25 cellular contexts compared by ENCODE assay signal in genomic region chr3:198032445-198032936, GRCh38.
DNase-seq lines count a peak whose midpoint lies in the region; ATAC-seq, FAIRE-seq and TF ChIP-seq lines count a peak whose summit lies in the region.
"Had no signal": no experiment of that assay in that cellular context is flagged by ENCODE, and none has a peak within 500 bp of the region (broad histone marks: within the 10 kb centered on the region; RNA-seq: fewer than 3 reads in every experiment).

No MANE protein-coding gene starts in this region.

- peaks cover 51% of the 10 kb centered on the region for H3K4me1 Mint-ChIP-seq in nephron progenitor cell
- H3K4me1 Mint-ChIP-seq: activated CD4-positive, alpha-beta T cell treated with anti-CD3 and anti-CD28 coated beads, Interleukin-2, amount 10 ng/mL, durations not matched to agents 7 days and 5 days; activated CD8-positive, alpha-beta memory T cell treated with anti-CD3 and anti-CD28 coated beads, Interleukin-2, amount 10 ng/mL, durations not matched to agents 7 days and 5 days; CD4-positive, alpha-beta memory T cell had no signal

- no peaks in the 10 kb centered on the region for H3K27me3 ChIP-seq in cardiac muscle cell
- H3K27me3 ChIP-seq: adrenal gland, body of pancreas, stomach, thyroid gland had no signal

- DNase-seq in NCI-H82 (lab: John Stamatoyannopoulos, UW) (peak; percentile 78), NCI-H82 treated with DMSO at 0.1 percent for 48 hours (lab: John Stamatoyannopoulos, UW; ENCODE audit: unreplicated experiment) (no peak), UCSD-AML1 (lab: John Stamatoyannopoulos, UW; ENCODE audit: unreplicated experiment) (peak; percentile 55), cardiac muscle cell (ENCODE audit: low read depth in 1 of 2, low spot score in 1 of 2) (peak; percentile 58 to 64), nephron progenitor cell (no peak), germinal center (ENCODE audit: low spot score) (no peak), GM19239 (ENCODE audit: insufficient read length, low spot score) (no peak)
- DNase-seq: activated CD4-positive, alpha-beta T cell treated with anti-CD3 and anti-CD28 coated beads, Interleukin-2, amount 10 ng/mL, durations not matched to agents 7 days and 5 days; activated CD8-positive, alpha-beta memory T cell treated with anti-CD3 and anti-CD28 coated beads, Interleukin-2, amount 10 ng/mL, durations not matched to agents 7 days and 5 days; activated naive CD4-positive, alpha-beta T cell treated with Interleukin-2 at 50 U/mL for 16 hours; activated T-cell treated with anti-CD3 and anti-CD28 coated beads, Interleukin-2, amount 50 U/mL, for 72 hours; body of pancreas; CD4-positive, alpha-beta memory T cell; effector CD4-positive, alpha-beta T cell; KBM-7; MM.1S; NCI-H2081; occipital lobe; stomach; thyroid gland had no signal

- no peaks in the 10 kb centered on the region for H3K36me3 ChIP-seq in cardiac muscle cell
- H3K36me3 ChIP-seq: adrenal gland, thyroid gland had no signal

- H3K9me3 ChIP-seq in cardiac muscle cell (ENCODE audit: low read depth): no peaks in the 10 kb centered on the region
- H3K9me3 ChIP-seq: adrenal gland, body of pancreas, stomach, thyroid gland had no signal

- ATAC-seq in GM21786 (IDR thresholded peaks at IDR 0.05; ENCODE audit: unreplicated experiment): no peak
- ATAC-seq: activated CD8-positive, alpha-beta memory T cell treated with anti-CD3 and anti-CD28 coated beads, Interleukin-2, amount 10 ng/mL, durations not matched to agents 7 days and 5 days; activated T-cell treated with anti-CD3 and anti-CD28 coated beads, Interleukin-2, amount 50 U/mL, for 72 hours; body of pancreas had no signal

- peaks cover 2% of the 10 kb centered on the region for H3K27me3 Mint-ChIP-seq in nephron progenitor cell (ENCODE audit: low read depth, poor library complexity)
- H3K27me3 Mint-ChIP-seq: activated CD4-positive, alpha-beta T cell treated with anti-CD3 and anti-CD28 coated beads, Interleukin-2, amount 10 ng/mL, durations not matched to agents 7 days and 5 days; activated CD8-positive, alpha-beta memory T cell treated with anti-CD3 and anti-CD28 coated beads, Interleukin-2, amount 10 ng/mL, durations not matched to agents 7 days and 5 days; CD4-positive, alpha-beta memory T cell had no signal

- no peaks in the 10 kb centered on the region for H3K9me3 Mint-ChIP-seq in nephron progenitor cell
- H3K9me3 Mint-ChIP-seq: activated CD4-positive, alpha-beta T cell treated with anti-CD3 and anti-CD28 coated beads, Interleukin-2, amount 10 ng/mL, durations not matched to agents 7 days and 5 days; activated T-cell treated with anti-CD3 and anti-CD28 coated beads, Interleukin-2, amount 50 U/mL, for 72 hours; CD4-positive, alpha-beta memory T cell had no signal

- H3K4me3 ChIP-seq in cardiac muscle cell: no peak overlapping the region
- H3K4me3 ChIP-seq: adrenal gland, body of pancreas, skin epidermis, stomach, thyroid gland had no signal

- no peak for TF ChIP-seq CTCF in cardiac muscle cell (IDR thresholded peaks at IDR 0.05; ENCODE audit: low read depth, low read length)
- no peak for TF ChIP-seq CTCF in nephron progenitor cell (IDR thresholded peaks at IDR 0.05)

- no peak overlapping the region for H3K4me3 Mint-ChIP-seq in nephron progenitor cell
- H3K4me3 Mint-ChIP-seq: activated CD4-positive, alpha-beta T cell treated with anti-CD3 and anti-CD28 coated beads, Interleukin-2, amount 10 ng/mL, durations not matched to agents 7 days and 5 days; activated CD8-positive, alpha-beta memory T cell treated with anti-CD3 and anti-CD28 coated beads, Interleukin-2, amount 10 ng/mL, durations not matched to agents 7 days and 5 days; activated T-cell treated with anti-CD3 and anti-CD28 coated beads, Interleukin-2, amount 50 U/mL, for 72 hours; CD4-positive, alpha-beta memory T cell had no signal

- H3K4me1 ChIP-seq in cardiac muscle cell (ENCODE audit: low read depth): peaks cover 33% of the 10 kb centered on the region
- H3K4me1 ChIP-seq: adrenal gland, body of pancreas, stomach, thyroid gland had no signal

- peaks cover 9% of the 10 kb centered on the region for H3K36me3 Mint-ChIP-seq in nephron progenitor cell (ENCODE audit: low read depth)
- H3K36me3 Mint-ChIP-seq: activated CD8-positive, alpha-beta memory T cell treated with anti-CD3 and anti-CD28 coated beads, Interleukin-2, amount 10 ng/mL, durations not matched to agents 7 days and 5 days had no signal

- peak overlapping the region; percentile 73 for H3K27ac ChIP-seq in cardiac muscle cell
- H3K27ac ChIP-seq: adrenal gland, body of pancreas, epithelial cell of prostate, skin epidermis, stomach, thyroid gland had no signal

- no peak for FAIRE-seq in GM19239 (lab: Jason Lieb, UNC)
- FAIRE-seq: G401.6 had no signal

- peak overlapping the region; percentile 12 for H3K27ac Mint-ChIP-seq in nephron progenitor cell
- H3K27ac Mint-ChIP-seq: activated CD4-positive, alpha-beta T cell treated with anti-CD3 and anti-CD28 coated beads, Interleukin-2, amount 10 ng/mL, durations not matched to agents 7 days and 5 days; activated CD8-positive, alpha-beta memory T cell treated with anti-CD3 and anti-CD28 coated beads, Interleukin-2, amount 10 ng/mL, durations not matched to agents 7 days and 5 days; activated T-cell treated with anti-CD3 and anti-CD28 coated beads, Interleukin-2, amount 50 U/mL, for 72 hours; CD4-positive, alpha-beta memory T cell had no signal

Comparison
In these comparisons a context has a peak if more than half of its experiments do, and no peak if none do; other contexts are left out.
1. DNase-seq: peak in NCI-H82 (single experiment), UCSD-AML1 (single experiment) and cardiac muscle cell (2 of 2); none in NCI-H82 treated with DMSO at 0.1 percent for 48 hours (single experiment), nephron progenitor cell (single experiment), germinal center (single experiment) and GM19239 (single experiment).